22 cellular contexts compared by ENCODE assay signal in genomic region chr12:47763481-47764344, GRCh38. TPM values are rescaled to one million over a fixed set of nuclear protein-coding genes. Genes with fewer than 3 reads are reported as not detected.
DNase-seq lines count a peak whose midpoint lies in the region; ATAC-seq, FAIRE-seq and TF ChIP-seq lines count a peak whose summit lies in the region.
"Had no signal": no experiment of that assay in that cellular context is flagged by ENCODE, and none has a peak within 500 bp of the region (broad histone marks: within the 10 kb centered on the region; RNA-seq: fewer than 3 reads in every experiment).

No MANE protein-coding gene starts in this region.

- peak; percentile 13 for TF ChIP-seq CTCF in foreskin keratinocyte (conservative IDR thresholded peaks at IDR 0.05)
- no peak for TF ChIP-seq CTCF in type B pancreatic cell (conservative IDR thresholded peaks at IDR 0.05)

- H3K9me3 Mint-ChIP-seq in stimulated activated memory B cell treated with anti-CD40 and anti-IgM and Interleukin-4, amounts not matched to agents 10 μg/mL and 1 μg/mL and 100 μg/mL, for 72 hours = no peaks in the 10 kb centered on the region
- H3K9me3 Mint-ChIP-seq in type B pancreatic cell = no peaks in the 10 kb centered on the region
- H3K9me3 Mint-ChIP-seq: activated CD4-positive, alpha-beta T cell treated with anti-CD3 and anti-CD28 coated beads, Interleukin-2, amount 10 ng/mL, durations not matched to agents 24 days and 14 days had no signal

- H3K4me1 Mint-ChIP-seq in stimulated activated memory B cell treated with anti-CD40 and anti-IgM and Interleukin-4, amounts not matched to agents 10 μg/mL and 1 μg/mL and 100 μg/mL, for 72 hours = peaks cover 18% of the 10 kb centered on the region
- peaks cover 11% of the 10 kb centered on the region for H3K4me1 Mint-ChIP-seq in type B pancreatic cell (ENCODE audit: unreplicated experiment)

- H3K4me1 ChIP-seq in foreskin keratinocyte = peaks cover 29% of the 10 kb centered on the region

- H3K4me3 Mint-ChIP-seq in stimulated activated memory B cell treated with anti-CD40 and anti-IgM and Interleukin-4, amounts not matched to agents 10 μg/mL and 1 μg/mL and 100 μg/mL, for 72 hours = no peak overlapping the region
- H3K4me3 Mint-ChIP-seq in type B pancreatic cell = no peak overlapping the region
- H3K4me3 Mint-ChIP-seq: activated CD4-positive, alpha-beta T cell treated with anti-CD3 and anti-CD28 coated beads, Interleukin-2, amount 10 ng/mL, durations not matched to agents 24 days and 14 days; CD4-positive, alpha-beta memory T cell had no signal

- H3K36me3 Mint-ChIP-seq in stimulated activated memory B cell treated with anti-CD40 and anti-IgM and Interleukin-4, amounts not matched to agents 10 μg/mL and 1 μg/mL and 100 μg/mL, for 72 hours = no peaks in the 10 kb centered on the region
- no peaks in the 10 kb centered on the region for H3K36me3 Mint-ChIP-seq in type B pancreatic cell
- H3K36me3 Mint-ChIP-seq: CD4-positive, alpha-beta memory T cell had no signal

- DNase-seq in NCI-H82 (lab: John Stamatoyannopoulos, UW) (peak; percentile 35), NCI-H82 treated with DMSO at 0.1 percent for 48 hours (lab: John Stamatoyannopoulos, UW; ENCODE audit: unreplicated experiment) (no peak), RCC 7860 (ENCODE audit: low spot score) (peak; percentile 99), foreskin keratinocyte (peak; percentile 71 to 85), type B pancreatic cell (ENCODE audit: extremely low spot score, unreplicated experiment) (no peak)
- DNase-seq in stimulated activated CD4-positive, alpha-beta T cell treated with anti-CD3 and anti-CD28 coated beads, Interleukin-4, amount 100 ng/mL, for 4 hours = no peak
- DNase-seq: activated CD4-positive, alpha-beta T cell treated with anti-CD3 and anti-CD28 coated beads, Interleukin-2, amount 10 ng/mL, durations not matched to agents 24 days and 14 days; activated T-cell treated with anti-CD3 and anti-CD28 coated beads, Interleukin-2, amount 50 U/mL, for 1 hour; CD4-positive, alpha-beta memory T cell; cortex of kidney; hippocampal formation; NCI-H2029; NCI-H748 treated with DMSO at 0.1 percent for 48 hours; SHP77 treated with DMSO at 0.1 percent for 48 hours had no signal

- H3K27ac Mint-ChIP-seq in stimulated activated memory B cell treated with anti-CD40 and anti-IgM and Interleukin-4, amounts not matched to agents 10 μg/mL and 1 μg/mL and 100 μg/mL, for 72 hours = peak overlapping the region; percentile 4
- no peak overlapping the region for H3K27ac Mint-ChIP-seq in type B pancreatic cell
- H3K27ac Mint-ChIP-seq: activated CD4-positive, alpha-beta T cell treated with anti-CD3 and anti-CD28 coated beads, Interleukin-2, amount 10 ng/mL, durations not matched to agents 24 days and 14 days had no signal

- H3K27me3 Mint-ChIP-seq in stimulated activated memory B cell treated with anti-CD40 and anti-IgM and Interleukin-4, amounts not matched to agents 10 μg/mL and 1 μg/mL and 100 μg/mL, for 72 hours = no peaks in the 10 kb centered on the region
- peaks cover 3% of the 10 kb centered on the region for H3K27me3 Mint-ChIP-seq in type B pancreatic cell
- H3K27me3 Mint-ChIP-seq: CD4-positive, alpha-beta memory T cell had no signal

- FAIRE-seq in RCC 7860 (lab: Jason Lieb, UNC) = peak; percentile 94
- FAIRE-seq: GM12891 had no signal

- H3K27me3 ChIP-seq in foreskin keratinocyte = no peaks in the 10 kb centered on the region
- H3K27me3 ChIP-seq: adrenal gland, suprapubic skin had no signal

- H3K27ac ChIP-seq in foreskin keratinocyte = no peak overlapping the region
- H3K27ac ChIP-seq: adrenal gland, suprapubic skin had no signal

- ATAC-seq in foreskin keratinocyte (peak; percentile 31), GM21619 (IDR thresholded peaks at IDR 0.05; ENCODE audit: unreplicated experiment) (no peak)
- peak; percentile 25 for ATAC-seq in stimulated activated memory B cell treated with anti-CD40 and anti-IgM and Interleukin-4, amounts not matched to agents 10 μg/mL and 1 μg/mL and 100 μg/mL, for 72 hours
- ATAC-seq: left lobe of liver had no signal

RNA-seq across cellular contexts. Expression of gene RAPGEF3, which starts 5.0 kb away (rescaled TPM):
- total RNA-seq in foreskin keratinocyte = 7.7 and 8.1 TPM in 2 replicates
- 6.0 and 6.5 TPM in 2 replicates for polyA plus RNA-seq in foreskin keratinocyte
- total RNA-seq in type B pancreatic cell (ENCODE audit: low replicate concordance) = 3.7 and 4.9 TPM in 2 replicates

RNA-seq across cellular contexts. Expression of gene SLC48A1, which starts 9.3 kb away (rescaled TPM):
- total RNA-seq in foreskin keratinocyte (14.5 and 14.9 TPM in 2 replicates), type B pancreatic cell (ENCODE audit: low replicate concordance) (19.7 and 37.4 TPM in 2 replicates)
- polyA plus RNA-seq in foreskin keratinocyte = 12.0 and 13.2 TPM in 2 replicates

RNA-seq across cellular contexts. Expression of gene ENDOU, which starts 38.4 kb away (rescaled TPM):
- 0.28 and 0.34 TPM in 2 replicates for total RNA-seq in foreskin keratinocyte
- polyA plus RNA-seq in foreskin keratinocyte = 0.14 and 0.21 TPM in 2 replicates
- 3.7 and 18.9 TPM in 2 replicates for total RNA-seq in type B pancreatic cell (ENCODE audit: low replicate concordance)
- total RNA-seq: A172; CD4-positive, alpha-beta memory T cell; left lobe of liver; T-helper 2 cell treated with Interferon-gamma antibody and Interleukin-4, amounts not matched to agents 100 ng/mL and 5 ng/mL, for 36 hours had no signal
- polyA plus RNA-seq: CD4-positive, alpha-beta memory T cell had no signal

RNA-seq across cellular contexts. Expression of gene HDAC7, which starts 56.0 kb away (rescaled TPM):
- 52.3 and 55.8 TPM in 2 replicates for total RNA-seq in foreskin keratinocyte
- 47.3 and 51.7 TPM in 2 replicates for polyA plus RNA-seq in foreskin keratinocyte
- 71.5 and 76.1 TPM in 2 replicates for total RNA-seq in type B pancreatic cell (ENCODE audit: low replicate concordance)

RNA-seq across cellular contexts. Expression of gene RPAP3, which starts 57.9 kb away (rescaled TPM):
- 27.8 and 29.7 TPM in 2 replicates for total RNA-seq in foreskin keratinocyte
- polyA plus RNA-seq in foreskin keratinocyte = 14.7 and 16.3 TPM in 2 replicates
- 31.7 and 39.9 TPM in 2 replicates for total RNA-seq in type B pancreatic cell (ENCODE audit: low replicate concordance)

Comparison
In these comparisons a context has a peak if more than half of its experiments do, and no peak if none do; other contexts are left out.
1. DNase-seq: peak in NCI-H82 (single experiment), RCC 7860 (single experiment) and foreskin keratinocyte (2 of 2); none in NCI-H82 treated with DMSO at 0.1 percent for 48 hours (single experiment), stimulated activated CD4-positive, alpha-beta T cell treated with anti-CD3 and anti-CD28 coated beads, Interleukin-4, amount 100 ng/mL, for 4 hours (0 of 2) and type B pancreatic cell (single experiment).